Comparison of ENCODE assay signal across 33 cellular contexts in genomic region chr4:39486221-39486804, GRCh38.
"Had no signal": no experiment of that assay in that cellular context is flagged by ENCODE, and none has a peak within 500 bp of the region (broad histone marks: within the 10 kb centered on the region; RNA-seq: fewer than 3 reads in every experiment).

No MANE protein-coding gene starts in this region.

- H3K9me3 Mint-ChIP-seq: activated naive CD4-positive, alpha-beta T cell treated with anti-CD3 and anti-CD28 coated beads for 36 hours; activated naive CD8-positive, alpha-beta T cell treated with anti-CD3 and anti-CD28 coated beads for 36 hours; natural killer cell treated with Interleukin-12 subunit alpha and Interleukin-12 subunit beta and Interleukin-15 and Interleukin-18, amount 100 ng/mL, for 72 hours; stimulated activated effector memory CD8-positive, alpha-beta T cell treated with anti-CD3 and anti-CD28 coated beads, Interleukin-12 subunit alpha, Interleukin-12 subunit beta, amount 100 ng/mL, for 72 hours; stimulated activated naive CD8-positive, alpha-beta T cell treated with anti-CD3 and anti-CD28 coated beads, Interleukin-15, Interleukin-2, amounts not matched to agents 100 ng/mL and 50 ng/mL, for 24 hours had no signal

- H3K4me3 Mint-ChIP-seq: activated naive CD4-positive, alpha-beta T cell treated with anti-CD3 and anti-CD28 coated beads for 36 hours; activated naive CD8-positive, alpha-beta T cell treated with anti-CD3 and anti-CD28 coated beads for 36 hours; activated T-helper 1 cell treated with anti-CD3 and anti-CD28 coated beads, Interleukin-12 subunit alpha, Interleukin-12 subunit beta, Interleukin-2, Interleukin-4 antibody, amounts not matched to agents 30 ng/mL and 10 ng/mL and 1 ng/mL, durations not matched to agents 14 hours and 24 hours and 36 hours; natural killer cell treated with Interleukin-12 subunit alpha and Interleukin-12 subunit beta and Interleukin-15 and Interleukin-18, amount 100 ng/mL, for 72 hours; stimulated activated effector memory CD8-positive, alpha-beta T cell treated with anti-CD3 and anti-CD28 coated beads, Interleukin-12 subunit alpha, Interleukin-12 subunit beta, amount 100 ng/mL, for 72 hours; stimulated activated naive CD8-positive, alpha-beta T cell treated with anti-CD3 and anti-CD28 coated beads, Interleukin-15, Interleukin-2, amounts not matched to agents 100 ng/mL and 50 ng/mL, for 24 hours had no signal

- H3K27ac ChIP-seq: adrenal gland, body of pancreas, coronary artery, pancreas, prostate gland, skin epidermis, thoracic aorta, WERI-Rb-1 had no signal

- H3K4me1 Mint-ChIP-seq: activated naive CD8-positive, alpha-beta T cell treated with anti-CD3 and anti-CD28 coated beads for 36 hours; stimulated activated effector memory CD8-positive, alpha-beta T cell treated with anti-CD3 and anti-CD28 coated beads, Interleukin-12 subunit alpha, Interleukin-12 subunit beta, amount 100 ng/mL, for 72 hours had no signal

- ATAC-seq: activated CD4-positive, CD25-positive, alpha-beta regulatory T cell treated with anti-CD3 and anti-CD28 coated beads, Interleukin-2, amount 50 U/mL, for 24 hours; body of pancreas; left lobe of liver; natural killer cell treated with Interleukin-12 subunit alpha and Interleukin-12 subunit beta and Interleukin-15 and Interleukin-18, amount 100 ng/mL, for 72 hours; pancreas; sciatic nerve; stimulated activated effector memory CD8-positive, alpha-beta T cell treated with anti-CD3 and anti-CD28 coated beads, Interleukin-12 subunit alpha, Interleukin-12 subunit beta, amount 100 ng/mL, for 72 hours had no signal

- H3K4me3 ChIP-seq: adrenal gland, body of pancreas, coronary artery, lung, pancreas, prostate gland, skin epidermis, thoracic aorta had no signal

- H3K9me3 ChIP-seq: adrenal gland, body of pancreas, pancreas, prostate gland, thoracic aorta had no signal

- H3K4me1 ChIP-seq: adrenal gland, body of pancreas, pancreas, prostate gland had no signal

- H3K36me3 ChIP-seq: adrenal gland, pancreas, prostate gland, thoracic aorta, WERI-Rb-1 had no signal

- DNase-seq: activated CD4-positive, alpha-beta T cell treated with anti-CD3 and anti-CD28 coated beads for 48 hours; activated CD4-positive, alpha-beta T cell treated with anti-CD3 and anti-CD28 coated beads, Interleukin-2, amount 50 U/mL, for 48 hours; activated CD8-positive, alpha-beta memory T cell treated with anti-CD3 and anti-CD28 coated beads, Interleukin-2, amount 50 U/mL, for 4 hours; activated effector memory CD4-positive, alpha-beta T cell treated with anti-CD3 and anti-CD28 coated beads, Interleukin-2, amount 50 U/mL, for 16 hours; activated naive CD4-positive, alpha-beta T cell treated with anti-CD3 and anti-CD28 coated beads for 36 hours; activated naive CD8-positive, alpha-beta T cell treated with anti-CD3 and anti-CD28 coated beads for 36 hours; activated T-cell treated with anti-CD3 and anti-CD28 coated beads, Interleukin-2, amount 50 U/mL, for 1 hour; adrenal gland; aorta; body of pancreas; cerebellar nuclear complex; foreskin fibroblast; head of caudate nucleus; kidney glomerular epithelial cell; mesendoderm; pancreas; retina; stimulated activated CD4-positive, alpha-beta T cell treated with anti-CD3 and anti-CD28 coated beads, Interleukin-4, amount 100 ng/mL, for 24 hours; T-helper 1 cell; T-helper 9 cell; WERI-Rb-1 had no signal

- H3K36me3 Mint-ChIP-seq: activated naive CD8-positive, alpha-beta T cell treated with anti-CD3 and anti-CD28 coated beads for 36 hours; natural killer cell treated with Interleukin-12 subunit alpha and Interleukin-12 subunit beta and Interleukin-15 and Interleukin-18, amount 100 ng/mL, for 72 hours; stimulated activated effector memory CD8-positive, alpha-beta T cell treated with anti-CD3 and anti-CD28 coated beads, Interleukin-12 subunit alpha, Interleukin-12 subunit beta, amount 100 ng/mL, for 72 hours had no signal

- H3K27me3 ChIP-seq: adrenal gland, body of pancreas, pancreas had no signal

- H3K27me3 Mint-ChIP-seq: activated naive CD8-positive, alpha-beta T cell treated with anti-CD3 and anti-CD28 coated beads for 36 hours; stimulated activated naive CD8-positive, alpha-beta T cell treated with anti-CD3 and anti-CD28 coated beads, Interleukin-15, Interleukin-2, amounts not matched to agents 100 ng/mL and 50 ng/mL, for 24 hours had no signal

- H3K27ac Mint-ChIP-seq: activated naive CD4-positive, alpha-beta T cell treated with anti-CD3 and anti-CD28 coated beads for 36 hours; activated naive CD8-positive, alpha-beta T cell treated with anti-CD3 and anti-CD28 coated beads for 36 hours; activated T-helper 1 cell treated with anti-CD3 and anti-CD28 coated beads, Interleukin-12 subunit alpha, Interleukin-12 subunit beta, Interleukin-2, Interleukin-4 antibody, amounts not matched to agents 30 ng/mL and 10 ng/mL and 1 ng/mL, durations not matched to agents 14 hours and 24 hours and 36 hours; natural killer cell treated with Interleukin-12 subunit alpha and Interleukin-12 subunit beta and Interleukin-15 and Interleukin-18, amount 100 ng/mL, for 72 hours; stimulated activated effector memory CD8-positive, alpha-beta T cell treated with anti-CD3 and anti-CD28 coated beads, Interleukin-12 subunit alpha, Interleukin-12 subunit beta, amount 100 ng/mL, for 72 hours; stimulated activated naive CD8-positive, alpha-beta T cell treated with anti-CD3 and anti-CD28 coated beads, Interleukin-15, Interleukin-2, amounts not matched to agents 100 ng/mL and 50 ng/mL, for 24 hours had no signal
